In genomic region chr2:113502213-113503093, GRCh38 we compare ENCODE assay signal across 9 cellular contexts. TPM values are rescaled to one million over a fixed set of nuclear protein-coding genes. Genes with fewer than 3 reads are reported as not detected.
DNase-seq lines count a peak whose midpoint lies in the region; ATAC-seq and TF ChIP-seq lines count a peak whose summit lies in the region.
"Not testable (repeated sequence)": the region's sequence is repeated elsewhere in the genome, so short reads cannot be mapped to it uniquely, and the experiment has no call there.
"Had no signal": no experiment of that assay in that cellular context is flagged by ENCODE, and none has a peak within 500 bp of the region (broad histone marks: within the 10 kb centered on the region; RNA-seq: fewer than 3 reads in every experiment).

No MANE protein-coding gene starts in this region.

- POLR2A ChIA-PET in activated CD8-positive, alpha-beta T cell treated with anti-CD3 and anti-CD28 coated beads, Interleukin-2, amount 10 ng/mL, durations not matched to agents 7 days and 5 days (lab: Charles Lee): not testable (repeated sequence)

- TF ChIP-seq EP300 in tibial nerve (IDR thresholded peaks at IDR 0.05): not testable (repeated sequence)

- not testable (repeated sequence) for H3K9me3 ChIP-seq in HUES6 (ENCODE audit: control insufficient read depth, insufficient read depth, low read depth, low read length); iPS-20b (ENCODE audit: insufficient read depth, low read depth, low read length); neutrophil; tibial nerve

- H3K36me3 ChIP-seq in HUES6 (ENCODE audit: control insufficient read depth, insufficient read depth, low read length); iPS-20b (ENCODE audit: insufficient read depth, low read depth, low read length); neutrophil; tibial nerve: not testable (repeated sequence)

- peak; percentile 2 for DNase-seq in GM03348 (ENCODE audit: low spot score)
- not testable (repeated sequence) for DNase-seq in activated CD8-positive, alpha-beta T cell treated with anti-CD3 and anti-CD28 coated beads, Interleukin-2, amount 10 ng/mL, durations not matched to agents 7 days and 5 days; dorsolateral prefrontal cortex; tibial nerve (ENCODE audit: low spot score in 2 of 2)

- H3K27ac ChIP-seq in HUES6 (ENCODE audit: low read depth, low read length); dorsolateral prefrontal cortex; iPS-20b (ENCODE audit: low read length); tibial nerve: not testable (repeated sequence)
- peak overlapping the region; percentile 13 for H3K27ac ChIP-seq in neutrophil

- intact Hi-C loops in dorsolateral prefrontal cortex (cut with DNase I): not testable (repeated sequence)

- not testable (repeated sequence) for TF ChIP-seq CTCF in dorsolateral prefrontal cortex (IDR thresholded peaks at IDR 0.05 in 54 of 56, conservative IDR thresholded peaks at IDR 0.05 in 2 of 56; ENCODE audit: low read depth in 1 of 56, partially characterized antibody in 56 of 56); neutrophil (IDR thresholded peaks at IDR 0.05); tibial nerve (IDR thresholded peaks at IDR 0.05)

- not testable (repeated sequence) for H3K4me1 ChIP-seq in HUES6 (ENCODE audit: control insufficient read depth, insufficient read depth, low read length); iPS-20b (ENCODE audit: insufficient read depth, low read length)
- H3K4me1 ChIP-seq in neutrophil (ENCODE audit: control insufficient read depth in 1 of 2, insufficient read depth in 1 of 2, low read depth in 1 of 2, low read length in 1 of 2): peaks cover 13 to 38% of the 10 kb centered on the region in 2 experiments
- peaks cover 0 to 40% (median 18%) of the 10 kb centered on the region in 4 donors for H3K4me1 ChIP-seq in tibial nerve

- H3K4me3 Mint-ChIP-seq in activated CD8-positive, alpha-beta T cell treated with anti-CD3 and anti-CD28 coated beads, Interleukin-2, amount 10 ng/mL, durations not matched to agents 7 days and 5 days: peak overlapping the region; percentile 66

- whole genome bisulfite sequencing in tibial nerve, 2 donors: 3 to 5% methylated on average over 43 to 49 of the region's 73 CpGs

- not testable (repeated sequence) for H3K9ac ChIP-seq in HUES6 (ENCODE audit: low read length); iPS-20b (ENCODE audit: low read depth, low read length)

- TF ChIP-seq POLR2A in tibial nerve (IDR thresholded peaks at IDR 0.05): not testable (repeated sequence)

- peak overlapping the region; percentile 52 for H3K4me3 ChIP-seq in HUES6 (ENCODE audit: low read depth, low read length)
- peak overlapping the region in 53 of 59 donors; percentile 19 to 68 (median 49) for H3K4me3 ChIP-seq in dorsolateral prefrontal cortex
- peak overlapping the region; percentile 47; the same call in 1 of the 2 replicates for H3K4me3 ChIP-seq in iPS-20b (ENCODE audit: low read length)
- H3K4me3 ChIP-seq in neutrophil (ENCODE audit: low read depth in 1 of 2, low read length in 1 of 2): peak overlapping the region; percentile 52 to 68
- peak overlapping the region in 3 of 4 donors; percentile 45 to 58 (median 54) for H3K4me3 ChIP-seq in tibial nerve

- H3K4me1 Mint-ChIP-seq in activated CD8-positive, alpha-beta T cell treated with anti-CD3 and anti-CD28 coated beads, Interleukin-2, amount 10 ng/mL, durations not matched to agents 7 days and 5 days (ENCODE audit: low read depth): peaks cover 29% of the 10 kb centered on the region

- H3K36me3 Mint-ChIP-seq in activated CD8-positive, alpha-beta T cell treated with anti-CD3 and anti-CD28 coated beads, Interleukin-2, amount 10 ng/mL, durations not matched to agents 7 days and 5 days (ENCODE audit: low read depth): not testable (repeated sequence)

- CTCF ChIA-PET in activated CD8-positive, alpha-beta T cell treated with anti-CD3 and anti-CD28 coated beads, Interleukin-2, amount 10 ng/mL, durations not matched to agents 7 days and 5 days (lab: Charles Lee): not testable (repeated sequence)

- peak overlapping the region; percentile 4 for H3K27ac Mint-ChIP-seq in activated CD8-positive, alpha-beta T cell treated with anti-CD3 and anti-CD28 coated beads, Interleukin-2, amount 10 ng/mL, durations not matched to agents 7 days and 5 days

- ATAC-seq in GM21825 (IDR thresholded peaks at IDR 0.05; ENCODE audit: unreplicated experiment): peak; percentile 18
- ATAC-seq in activated CD8-positive, alpha-beta T cell treated with anti-CD3 and anti-CD28 coated beads, Interleukin-2, amount 10 ng/mL, durations not matched to agents 7 days and 5 days: peak; percentile 29

- H3K9me3 Mint-ChIP-seq in activated CD8-positive, alpha-beta T cell treated with anti-CD3 and anti-CD28 coated beads, Interleukin-2, amount 10 ng/mL, durations not matched to agents 7 days and 5 days (ENCODE audit: insufficient read depth): not testable (repeated sequence)

- H3K27me3 Mint-ChIP-seq in activated CD8-positive, alpha-beta T cell treated with anti-CD3 and anti-CD28 coated beads, Interleukin-2, amount 10 ng/mL, durations not matched to agents 7 days and 5 days (ENCODE audit: low read depth): peaks cover 32% of the 10 kb centered on the region

- peaks cover 79% of the 10 kb centered on the region for H3K27me3 ChIP-seq in HUES6 (ENCODE audit: control insufficient read depth, insufficient read depth, low read length)
- H3K27me3 ChIP-seq in dorsolateral prefrontal cortex: peaks cover 0 to 73% (median 38%) of the 10 kb centered on the region in 45 donors
- peaks cover 95% of the 10 kb centered on the region for H3K27me3 ChIP-seq in iPS-20b (ENCODE audit: insufficient read depth, low read length)
- H3K27me3 ChIP-seq in neutrophil: peaks cover 87% of the 10 kb centered on the region
- H3K27me3 ChIP-seq in tibial nerve: peaks cover 0 to 73% of the 10 kb centered on the region in 2 donors

RNA-seq across cellular contexts. Expression of gene FOXD4L1, which starts 4.0 kb away (rescaled TPM):
- under 1 TPM; 0.21 to 0.29 TPM for total RNA-seq in activated CD8-positive, alpha-beta T cell treated with anti-CD3 and anti-CD28 coated beads, Interleukin-2, amount 10 ng/mL, durations not matched to agents 7 days and 5 days
- total RNA-seq in dorsolateral prefrontal cortex: 1 to 10 TPM in 19 of 120 experiments, under 1 TPM in 84, not detected in 17; 0.18 to 1.7 (median 0.68) TPM
- 1 to 10 TPM in 1 of 4 donors, not detected in 3; 1.3 TPM for total RNA-seq in tibial nerve
- total RNA-seq: cardiac septum had no signal
